29 cellular contexts compared by ENCODE assay signal in the genomic region with DNA sequence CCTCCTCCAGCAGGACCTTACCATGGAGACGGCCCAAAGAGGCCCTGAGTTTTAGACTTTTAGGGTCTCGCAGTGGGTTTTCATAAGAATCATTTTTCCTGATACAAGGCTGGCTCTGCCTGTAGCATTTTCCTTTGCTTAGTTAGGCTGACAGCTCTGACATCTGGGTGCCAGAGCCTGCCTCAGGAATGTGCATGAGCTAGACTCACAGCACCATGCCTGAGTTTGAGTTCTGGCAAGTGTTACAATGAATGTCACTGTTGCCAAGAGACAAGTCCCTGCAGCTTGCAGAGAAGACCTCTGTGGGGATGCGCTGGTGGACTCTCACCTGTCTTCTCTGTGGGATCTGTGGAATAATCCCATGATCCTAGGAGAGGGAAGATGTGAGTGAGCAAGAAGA.
"Had no signal": no experiment of that assay in that cellular context is flagged by ENCODE, and none has a peak within 500 bp of the region (broad histone marks: within the 10 kb centered on the region; RNA-seq: fewer than 3 reads in every experiment).

No MANE protein-coding gene starts in this region.

- H3K36me3 ChIP-seq: ascending aorta, breast epithelium, cardiac muscle cell, gastrocnemius medialis, heart left ventricle, WERI-Rb-1 had no signal

- H3K4me3 ChIP-seq: ascending aorta, breast epithelium, cardiac muscle cell, coronary artery, dorsolateral prefrontal cortex, gastrocnemius medialis, heart left ventricle had no signal

- ATAC-seq: activated CD4-positive, CD25-positive, alpha-beta regulatory T cell treated with anti-CD3 and anti-CD28 coated beads, Interleukin-2, amount 50 U/mL, for 24 hours; activated naive CD4-positive, alpha-beta T cell treated with anti-CD3 and anti-CD28 coated beads, Interleukin-2, amount 50 U/mL, for 72 hours; activated T-cell treated with anti-CD3 and anti-CD28 coated beads, Interleukin-2, amount 50 U/mL, for 72 hours; esophagus mucosa; foreskin keratinocyte; gastrocnemius medialis; T-helper 17 cell had no signal

- H3K27me3 ChIP-seq: ascending aorta, breast epithelium, cardiac muscle cell, foreskin keratinocyte, gastrocnemius medialis, heart left ventricle had no signal

- DNase-seq: activated B cell treated with CpG ODN at 0.5 μM for 24 hours; activated CD4-positive, alpha-beta memory T cell treated with anti-CD3 and anti-CD28 coated beads for 36 hours; activated CD4-positive, alpha-beta T cell treated with anti-CD3 and anti-CD28 coated beads, Interleukin-2, amount 10 ng/mL, durations not matched to agents 24 days and 14 days; activated CD8-positive, alpha-beta memory T cell treated with anti-CD3 and anti-CD28 coated beads, Interleukin-2, amount 50 U/mL, for 48 hours; activated gamma-delta T cell; activated naive CD4-positive, alpha-beta T cell; activated naive CD4-positive, alpha-beta T cell treated with anti-CD3 and anti-CD28 coated beads, Interleukin-2, amount 10 ng/mL, durations not matched to agents 7 days and 5 days; activated naive CD8-positive, alpha-beta T cell treated with anti-CD3 and anti-CD28 coated beads, Interleukin-2, amount 10 ng/mL, durations not matched to agents 7 days and 5 days; activated T-cell treated with anti-CD3 and anti-CD28 coated beads for 4 hours; activated T-cell treated with anti-CD3 and anti-CD28 coated beads, Interleukin-2, amount 50 U/mL, for 24 hours; activated T-cell treated with anti-CD3 and anti-CD28 coated beads, Interleukin-2, amount 50 U/mL, for 72 hours; dorsolateral prefrontal cortex; effector memory CD4-positive, alpha-beta T cell; endodermal cell; foreskin keratinocyte; gastrocnemius medialis; glutamatergic neuron; T-helper 1 cell; T-helper 17 cell; T1000; WERI-Rb-1 had no signal

- H3K27ac ChIP-seq: ascending aorta, breast epithelium, cardiac muscle cell, coronary artery, dorsolateral prefrontal cortex, foreskin keratinocyte, gastrocnemius medialis, heart left ventricle, WERI-Rb-1 had no signal

- H3K4me1 ChIP-seq: ascending aorta, breast epithelium, foreskin keratinocyte, gastrocnemius medialis, heart left ventricle had no signal

- H3K9me3 ChIP-seq: ascending aorta, breast epithelium, gastrocnemius medialis, heart left ventricle had no signal
